15 cellular contexts compared by ENCODE assay signal in genomic region chr1:6365047-6365446, GRCh38. TPM values are rescaled to one million over a fixed set of nuclear protein-coding genes. Genes with fewer than 3 reads are reported as not detected.
DNase-seq lines count a peak whose midpoint lies in the region; ATAC-seq and TF ChIP-seq lines count a peak whose summit lies in the region.
"Had no signal": no experiment of that assay in that cellular context is flagged by ENCODE, and none has a peak within 500 bp of the region (broad histone marks: within the 10 kb centered on the region; RNA-seq: fewer than 3 reads in every experiment).

No MANE protein-coding gene starts in this region.

- no peaks in the 10 kb centered on the region for H3K9me3 ChIP-seq in upper lobe of left lung
- H3K9me3 ChIP-seq: heart left ventricle had no signal

- peak; percentile 95 to 96 for ATAC-seq in activated CD4-positive, CD25-positive, alpha-beta regulatory T cell treated with anti-CD3 and anti-CD28 coated beads, Interleukin-2, amount 50 U/mL, for 24 hours
- no peak for ATAC-seq in upper lobe of left lung (ENCODE audit: low FRiP score in 2 of 2)
- ATAC-seq in GM18861 (IDR thresholded peaks at IDR 0.05; ENCODE audit: unreplicated experiment): no peak
- ATAC-seq: GM23338, heart left ventricle had no signal

- H3K4me1 ChIP-seq in upper lobe of left lung: peaks cover 7 to 12% (median 10%) of the 10 kb centered on the region in 4 donors

- no peak overlapping the region for H3K27ac ChIP-seq in upper lobe of left lung
- H3K27ac ChIP-seq: heart left ventricle had no signal

- peaks cover 2% of the 10 kb centered on the region for H3K36me3 Mint-ChIP-seq in activated CD4-positive, alpha-beta memory T cell treated with anti-CD3 and anti-CD28 coated beads for 36 hours

- 71 to 77% methylated on average over 5 of the region's 5 CpGs for WGBS in upper lobe of left lung, 2 donors

- H3K27me3 ChIP-seq in upper lobe of left lung: no peaks in the 10 kb centered on the region
- H3K27me3 ChIP-seq: heart left ventricle had no signal

- no peak for TF ChIP-seq POLR2A in upper lobe of left lung (IDR thresholded peaks at IDR 0.05)

- H3K4me3 ChIP-seq in upper lobe of left lung: no peak overlapping the region
- H3K4me3 ChIP-seq: GM23338, heart left ventricle had no signal

- POLR2A ChIA-PET in activated CD4-positive, alpha-beta memory T cell treated with anti-CD3 and anti-CD28 coated beads for 36 hours (lab: Charles Lee): no interaction called here

- TF ChIP-seq EP300 in upper lobe of left lung (IDR thresholded peaks at IDR 0.05): no peak

- no peak for TF ChIP-seq CTCF in upper lobe of left lung (IDR thresholded peaks at IDR 0.05)

- H3K27me3 Mint-ChIP-seq in activated CD4-positive, alpha-beta memory T cell treated with anti-CD3 and anti-CD28 coated beads for 36 hours: no peaks in the 10 kb centered on the region

- no peak overlapping the region for H3K4me3 Mint-ChIP-seq in activated CD4-positive, alpha-beta memory T cell treated with anti-CD3 and anti-CD28 coated beads for 36 hours
- H3K4me3 Mint-ChIP-seq: GM23338 had no signal

- H3K36me3 ChIP-seq in upper lobe of left lung: no peaks in the 10 kb centered on the region
- H3K36me3 ChIP-seq: heart left ventricle had no signal

- CTCF ChIA-PET in activated CD4-positive, alpha-beta memory T cell treated with anti-CD3 and anti-CD28 coated beads for 36 hours (lab: Charles Lee): no interaction called here

- H3K9me3 Mint-ChIP-seq in activated CD4-positive, alpha-beta memory T cell treated with anti-CD3 and anti-CD28 coated beads for 36 hours: peaks cover 4% of the 10 kb centered on the region

- peak overlapping the region; percentile 59 for H3K27ac Mint-ChIP-seq in activated CD4-positive, alpha-beta memory T cell treated with anti-CD3 and anti-CD28 coated beads for 36 hours
- H3K27ac Mint-ChIP-seq: GM23338 had no signal

- peaks cover 25% of the 10 kb centered on the region for H3K4me1 Mint-ChIP-seq in activated CD4-positive, alpha-beta memory T cell treated with anti-CD3 and anti-CD28 coated beads for 36 hours (ENCODE audit: low read depth)

- no peak for DNase-seq in activated CD4-positive, CD25-positive, alpha-beta regulatory T cell (lab: John Stamatoyannopoulos, UW)
- DNase-seq in activated CD4-positive, alpha-beta memory T cell treated with anti-CD3 and anti-CD28 coated beads for 36 hours: peak; percentile 58
- DNase-seq in effector CD4-positive, alpha-beta T cell: peak; percentile 12
- DNase-seq in stimulated activated CD8-positive, alpha-beta memory T cell treated with anti-CD3 and anti-CD28 coated beads, Interleukin-7, amount 100 ng/mL, for 4 hours (ENCODE audit: low read depth in 2 of 2): peak; percentile 16 to 28
- no peak for DNase-seq in amniotic stem cell (lab: John Stamatoyannopoulos, UW)
- DNase-seq in upper lobe of left lung: no peak
- DNase-seq: 8988T, heart left ventricle, NCI-H1436 treated with DMSO at 0.1 percent for 48 hours had no signal

- intact Hi-C loops in activated CD4-positive, alpha-beta memory T cell treated with anti-CD3 and anti-CD28 coated beads for 36 hours (cut with micrococcal nuclease): no loop called here

RNA-seq across cellular contexts. Expression of gene ACOT7, which starts 28.5 kb away (rescaled TPM):
- 10 to 100 TPM; 93.8 to 94.6 TPM for total RNA-seq in activated CD4-positive, alpha-beta memory T cell treated with anti-CD3 and anti-CD28 coated beads for 36 hours
- 10 to 100 TPM in 5 of 6 donors, 1 to 10 TPM in 1; 8.2 to 33.4 (median 26.5) TPM for total RNA-seq in upper lobe of left lung

RNA-seq across cellular contexts. Expression of gene HES2, which starts 54.7 kb away (rescaled TPM):
- total RNA-seq in activated CD4-positive, alpha-beta memory T cell treated with anti-CD3 and anti-CD28 coated beads for 36 hours: under 1 TPM in 1 of 2 experiments, not detected in 1; 0.07 TPM
- total RNA-seq in upper lobe of left lung: 10 to 100 TPM in 1 of 6 donors, 1 to 10 TPM in 5; 1.8 to 11.4 (median 3.7) TPM
- total RNA-seq: liver, osteocyte, temporal lobe had no signal

RNA-seq across cellular contexts. Expression of gene ESPN, which starts 59.5 kb away (rescaled TPM):
- 1 to 10 TPM in 1 of 2 experiments, under 1 TPM in 1; 0.83 to 1.5 TPM for total RNA-seq in activated CD4-positive, alpha-beta memory T cell treated with anti-CD3 and anti-CD28 coated beads for 36 hours
- total RNA-seq in upper lobe of left lung: 10 to 100 TPM in 2 of 6 donors, 1 to 10 TPM in 4; 2.1 to 27.2 (median 4.8) TPM
- total RNA-seq: osteocyte had no signal

Comparison
In these comparisons a context has a peak if more than half of its experiments do, and no peak if none do; other contexts are left out.
1. ATAC-seq: peak in activated CD4-positive, CD25-positive, alpha-beta regulatory T cell treated with anti-CD3 and anti-CD28 coated beads, Interleukin-2, amount 50 U/mL, for 24 hours (2 of 2); none in upper lobe of left lung (0 of 2) and GM18861 (single experiment).
2. DNase-seq: peak in activated CD4-positive, alpha-beta memory T cell treated with anti-CD3 and anti-CD28 coated beads for 36 hours (single experiment), effector CD4-positive, alpha-beta T cell (single experiment) and stimulated activated CD8-positive, alpha-beta memory T cell treated with anti-CD3 and anti-CD28 coated beads, Interleukin-7, amount 100 ng/mL, for 4 hours (2 of 2); none in activated CD4-positive, CD25-positive, alpha-beta regulatory T cell (0 of 4), amniotic stem cell (single experiment) and upper lobe of left lung (0 of 2).